In genomic region chr11:102800774-102801173, GRCh38 we compare ENCODE assay signal across 21 cellular contexts. TPM values are rescaled to one million over a fixed set of nuclear protein-coding genes. Genes with fewer than 3 reads are reported as not detected.
"Had no signal": no experiment of that assay in that cellular context is flagged by ENCODE, and none has a peak within 500 bp of the region (broad histone marks: within the 10 kb centered on the region; RNA-seq: fewer than 3 reads in every experiment).

No MANE protein-coding gene starts in this region.

- H3K9me3 Mint-ChIP-seq: activated B cell treated with CpG ODN at 0.5 μM for 24 hours; activated CD4-positive, alpha-beta T cell treated with anti-CD3 and anti-CD28 coated beads, Interleukin-2, amount 10 ng/mL, durations not matched to agents 24 days and 14 days; activated naive CD8-positive, alpha-beta T cell treated with anti-CD3 and anti-CD28 coated beads for 36 hours; activated T-cell treated with anti-CD3 and anti-CD28 coated beads, Interleukin-2, amount 50 U/mL, for 72 hours; memory B cell; nephron; stimulated activated naive CD8-positive, alpha-beta T cell treated with anti-CD3 and anti-CD28 coated beads, Interleukin-15, amount 100 ng/mL, for 72 hours had no signal

- H3K27ac Mint-ChIP-seq: activated B cell treated with CpG ODN at 0.5 μM for 24 hours; activated CD4-positive, alpha-beta T cell treated with anti-CD3 and anti-CD28 coated beads, Interleukin-2, amount 10 ng/mL, durations not matched to agents 24 days and 14 days; activated naive CD8-positive, alpha-beta T cell treated with anti-CD3 and anti-CD28 coated beads for 36 hours; activated T-cell treated with anti-CD3 and anti-CD28 coated beads, Interleukin-2, amount 50 U/mL, for 72 hours; memory B cell; nephron; progenitor cell of endocrine pancreas; stimulated activated naive CD8-positive, alpha-beta T cell treated with anti-CD3 and anti-CD28 coated beads, Interleukin-15, amount 100 ng/mL, for 72 hours had no signal

- H3K36me3 Mint-ChIP-seq: activated naive CD8-positive, alpha-beta T cell treated with anti-CD3 and anti-CD28 coated beads for 36 hours; memory B cell had no signal

- H3K4me3 Mint-ChIP-seq: activated B cell treated with CpG ODN at 0.5 μM for 24 hours; activated CD4-positive, alpha-beta T cell treated with anti-CD3 and anti-CD28 coated beads, Interleukin-2, amount 10 ng/mL, durations not matched to agents 24 days and 14 days; activated naive CD8-positive, alpha-beta T cell treated with anti-CD3 and anti-CD28 coated beads for 36 hours; activated T-cell treated with anti-CD3 and anti-CD28 coated beads, Interleukin-2, amount 50 U/mL, for 72 hours; memory B cell; nephron; stimulated activated naive CD8-positive, alpha-beta T cell treated with anti-CD3 and anti-CD28 coated beads, Interleukin-15, amount 100 ng/mL, for 72 hours had no signal

- H3K27ac ChIP-seq: right atrium auricular region, tibial nerve, uterus had no signal

- H3K4me1 ChIP-seq: right atrium auricular region, tibial nerve, uterus had no signal

- H3K27me3 ChIP-seq: right atrium auricular region, tibial nerve, uterus had no signal

- H3K4me1 Mint-ChIP-seq: activated B cell treated with CpG ODN at 0.5 μM for 24 hours; activated CD4-positive, alpha-beta T cell treated with anti-CD3 and anti-CD28 coated beads, Interleukin-2, amount 10 ng/mL, durations not matched to agents 24 days and 14 days; activated naive CD8-positive, alpha-beta T cell treated with anti-CD3 and anti-CD28 coated beads for 36 hours; memory B cell; stimulated activated naive CD8-positive, alpha-beta T cell treated with anti-CD3 and anti-CD28 coated beads, Interleukin-15, amount 100 ng/mL, for 72 hours had no signal

- DNase-seq: activated B cell treated with CpG ODN at 0.5 μM for 24 hours; activated CD4-positive, alpha-beta T cell treated with anti-CD3 and anti-CD28 coated beads, Interleukin-2, amount 10 ng/mL, durations not matched to agents 24 days and 14 days; activated CD8-positive, alpha-beta memory T cell treated with anti-CD3 and anti-CD28 coated beads, Interleukin-2, amount 50 U/mL, for 48 hours; activated gamma-delta T cell treated with Interleukin-2 at 50 U/mL for 16 hours; activated naive CD8-positive, alpha-beta T cell treated with anti-CD3 and anti-CD28 coated beads for 36 hours; activated T-cell treated with anti-CD3 and anti-CD28 coated beads, Interleukin-2, amount 50 U/mL, for 72 hours; anterior cingulate cortex; erythroblast; left ventricle myocardium superior; occipital lobe; stimulated activated naive CD8-positive, alpha-beta T cell treated with anti-CD3 and anti-CD28 coated beads, Interleukin-15, amount 100 ng/mL, for 72 hours; T-helper 2 cell; uterus had no signal

- H3K9me3 ChIP-seq: right atrium auricular region, tibial nerve, uterus had no signal

- H3K36me3 ChIP-seq: right atrium auricular region, tibial nerve, uterus had no signal

- H3K4me3 ChIP-seq: right atrium auricular region, tibial nerve, uterus had no signal

RNA-seq across cellular contexts. Expression of gene MMP1, which starts 2.8 kb away (rescaled TPM):
- total RNA-seq: activated B cell treated with CpG ODN at 0.5 μM for 24 hours; activated CD4-positive, alpha-beta T cell treated with anti-CD3 and anti-CD28 coated beads, Interleukin-2, amount 10 ng/mL, durations not matched to agents 24 days and 14 days; activated naive CD8-positive, alpha-beta T cell treated with anti-CD3 and anti-CD28 coated beads for 36 hours; activated T-cell treated with anti-CD3 and anti-CD28 coated beads, Interleukin-2, amount 50 U/mL, for 72 hours; left ventricle myocardium superior; occipital lobe; tibial nerve had no signal

RNA-seq across cellular contexts. Expression of gene MMP10, which starts 20.3 kb away (rescaled TPM):
- total RNA-seq: activated B cell treated with CpG ODN at 0.5 μM for 24 hours; activated CD4-positive, alpha-beta T cell treated with anti-CD3 and anti-CD28 coated beads, Interleukin-2, amount 10 ng/mL, durations not matched to agents 24 days and 14 days; activated naive CD8-positive, alpha-beta T cell treated with anti-CD3 and anti-CD28 coated beads for 36 hours; left ventricle myocardium superior; mucosa of gallbladder; occipital lobe; progenitor cell of endocrine pancreas; right atrium auricular region; tibial nerve had no signal

RNA-seq across cellular contexts. Expression of gene MMP3, which starts 42.6 kb away (rescaled TPM):
- total RNA-seq: activated B cell treated with CpG ODN at 0.5 μM for 24 hours; activated CD4-positive, alpha-beta T cell treated with anti-CD3 and anti-CD28 coated beads, Interleukin-2, amount 10 ng/mL, durations not matched to agents 24 days and 14 days; activated naive CD8-positive, alpha-beta T cell treated with anti-CD3 and anti-CD28 coated beads for 36 hours; activated T-cell treated with anti-CD3 and anti-CD28 coated beads, Interleukin-2, amount 50 U/mL, for 72 hours; dermis microvascular lymphatic vessel endothelial cell; kidney epithelial cell; left ventricle myocardium superior; occipital lobe; progenitor cell of endocrine pancreas; right atrium auricular region; uterus had no signal
